In the genomic region with DNA sequence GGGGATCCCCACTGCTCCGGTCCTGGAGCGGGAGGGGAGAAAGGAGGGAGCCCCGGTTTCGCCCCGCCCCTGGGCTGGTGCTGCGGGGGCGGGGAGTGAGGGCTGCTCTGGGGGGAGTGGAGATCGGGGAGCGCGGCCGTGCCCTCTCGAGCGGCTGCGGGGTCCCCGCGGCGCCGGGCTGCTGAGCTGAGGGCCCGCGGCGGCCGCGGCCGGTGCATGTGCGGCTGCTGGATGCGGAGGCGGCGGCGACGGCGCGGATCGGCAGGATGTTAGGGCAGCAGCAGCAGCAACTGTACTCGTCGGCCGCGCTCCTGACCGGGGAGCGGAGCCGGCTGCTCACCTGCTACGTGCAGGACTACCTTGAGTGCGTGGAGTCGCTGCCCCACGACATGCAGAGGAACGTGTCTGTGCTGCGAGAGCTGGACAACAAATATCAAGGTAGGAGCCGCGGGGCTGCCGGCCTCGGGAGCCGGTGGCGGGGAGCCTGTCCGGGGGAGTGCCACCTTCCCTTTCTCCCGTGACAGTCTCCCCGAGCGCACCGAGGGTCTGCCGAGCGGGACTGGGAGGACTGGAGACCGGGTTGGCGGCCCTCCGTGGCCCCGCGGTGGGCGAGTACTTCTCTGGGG, we compare ENCODE assay signal across 8 cellular contexts. TPM values are rescaled to one million over a fixed set of nuclear protein-coding genes. Genes with fewer than 3 reads are reported as not detected.
DNase-seq lines count a peak whose midpoint lies in the region; ATAC-seq, FAIRE-seq and TF ChIP-seq lines count a peak whose summit lies in the region.

A gene with protein sequence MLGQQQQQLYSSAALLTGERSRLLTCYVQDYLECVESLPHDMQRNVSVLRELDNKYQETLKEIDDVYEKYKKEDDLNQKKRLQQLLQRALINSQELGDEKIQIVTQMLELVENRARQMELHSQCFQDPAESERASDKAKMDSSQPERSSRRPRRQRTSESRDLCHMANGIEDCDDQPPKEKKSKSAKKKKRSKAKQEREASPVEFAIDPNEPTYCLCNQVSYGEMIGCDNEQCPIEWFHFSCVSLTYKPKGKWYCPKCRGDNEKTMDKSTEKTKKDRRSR (plus strand): TSS at position 129 of the 626 bp plus-strand sequence. CDS start 138 bp downstream, at position 267.

- peak; percentile 85 for FAIRE-seq in GM12892 (lab: Jason Lieb, UNC)

- peaks cover 6 to 11% of the 10 kb centered on the region in 2 donors for H3K4me1 ChIP-seq in naive thymus-derived CD4-positive, alpha-beta T cell (ENCODE audit: control insufficient read depth in 2 of 2, insufficient read depth in 2 of 2, low read length in 2 of 2)
- H3K4me1 ChIP-seq in uterus: no peaks in the 10 kb centered on the region

- DNase-seq in AG10803 (ENCODE audit: low read depth) (peak; percentile 63), GM12892 (ENCODE audit: insufficient read length) (peak; percentile 59), NB4 (ENCODE audit: low read depth) (no peak), UCSD-AML1 (lab: John Stamatoyannopoulos, UW; ENCODE audit: unreplicated experiment) (peak; percentile 92), erythroblast (lab: John Stamatoyannopoulos, UW) (peak; percentile 90 to 94), uterus (peak in 1 of 2 donors; percentile 44)
- DNase-seq in naive thymus-derived CD4-positive, alpha-beta T cell: peak in 1 of 9 donors; percentile 27

- ATAC-seq in HG02678 (IDR thresholded peaks at IDR 0.05; ENCODE audit: unreplicated experiment): peak; percentile 48
- peak; percentile 69 for ATAC-seq in naive thymus-derived CD4-positive, alpha-beta T cell

- TF ChIP-seq POLR2A in GM12892 (IDR thresholded peaks at IDR 0.05; ENCODE audit: low read depth, low read length): no peak
- peak; percentile 17 for TF ChIP-seq POLR2A in NB4 (IDR thresholded peaks at IDR 0.05; ENCODE audit: extremely low read depth, insufficient read length)
- peak; percentile 8 for TF ChIP-seq POLR2A in erythroblast (IDR thresholded peaks at IDR 0.05; ENCODE audit: low read length)
- TF ChIP-seq POLR2A in uterus (IDR thresholded peaks at IDR 0.05): no peak

- no peaks in the 10 kb centered on the region for H3K27me3 Mint-ChIP-seq in naive thymus-derived CD4-positive, alpha-beta T cell

- H3K27ac Mint-ChIP-seq in naive thymus-derived CD4-positive, alpha-beta T cell: peak within 1 kb of the TSS; percentile 90 to 100 (median 99)

- intact Hi-C loops in naive thymus-derived CD4-positive, alpha-beta T cell (cut with micrococcal nuclease): loop anchor here (1.0 to 10.0 kb wide), 24 partner anchors 33 to 1966 kb away; a partner anchor contains a TSS
- intact Hi-C loops in uterus (cut with DNase I; ENCODE audit: low total_unique reads): no loop called here

- H3K9me3 Mint-ChIP-seq in naive thymus-derived CD4-positive, alpha-beta T cell: peaks cover 0 to 2% (median 0%) of the 10 kb centered on the region in 11 donors

- CTCF ChIA-PET in naive thymus-derived CD4-positive, alpha-beta T cell (lab: Charles Lee): no interaction called here

- peaks cover 0 to 1% (median 0%) of the 10 kb centered on the region in 5 donors for H3K36me3 Mint-ChIP-seq in naive thymus-derived CD4-positive, alpha-beta T cell

- peak within 1 kb of the TSS; percentile 86 for H3K27ac ChIP-seq in naive thymus-derived CD4-positive, alpha-beta T cell (ENCODE audit: low read depth, low read length)
- peak within 1 kb of the TSS; percentile 95 to 97 for H3K27ac ChIP-seq in uterus

- peak within 1 kb of the TSS; percentile 89 to 98 (median 96) for H3K4me3 Mint-ChIP-seq in naive thymus-derived CD4-positive, alpha-beta T cell

- no peaks in the 10 kb centered on the region for H3K27me3 ChIP-seq in naive thymus-derived CD4-positive, alpha-beta T cell (ENCODE audit: control insufficient read depth in 2 of 2, insufficient read depth in 2 of 2, low read length in 2 of 2)
- no peaks in the 10 kb centered on the region for H3K27me3 ChIP-seq in uterus

- H3K36me3 ChIP-seq in naive thymus-derived CD4-positive, alpha-beta T cell (ENCODE audit: control insufficient read depth in 2 of 3, insufficient read depth in 3 of 3, low read length in 3 of 3): peaks cover 0 to 8% (median 0%) of the 10 kb centered on the region in 3 experiments
- H3K36me3 ChIP-seq in uterus: no peaks in the 10 kb centered on the region

- no peaks in the 10 kb centered on the region for H3K9me3 ChIP-seq in naive thymus-derived CD4-positive, alpha-beta T cell (ENCODE audit: control insufficient read depth in 2 of 3, low read length in 3 of 3)
- H3K9me3 ChIP-seq in uterus: no peaks in the 10 kb centered on the region

- POLR2A ChIA-PET in naive thymus-derived CD4-positive, alpha-beta T cell (lab: Charles Lee): interaction anchor here (1.0 to 6.5 kb wide), 8 partner anchors 10 to 588 kb away, joined by 3 to 88 read pairs (median 4); a partner anchor contains a TSS

- H3K4me1 Mint-ChIP-seq in naive thymus-derived CD4-positive, alpha-beta T cell: peaks cover 11 to 39% (median 38%) of the 10 kb centered on the region in 7 donors

- TF ChIP-seq CTCF in AG10803 (conservative IDR thresholded peaks at IDR 0.05; ENCODE audit: low read length) (no peak), NB4 (IDR thresholded peaks at IDR 0.05; ENCODE audit: low read depth, low read length) (no peak), uterus (IDR thresholded peaks at IDR 0.05) (no peak)

- peak within 1 kb of the TSS; percentile 88 for H3K4me3 ChIP-seq in AG10803 (ENCODE audit: low read length)
- H3K4me3 ChIP-seq in NB4 (ENCODE audit: low read depth, low read length): peak within 1 kb of the TSS; percentile 74
- H3K4me3 ChIP-seq in naive thymus-derived CD4-positive, alpha-beta T cell (ENCODE audit: low read length): peak within 1 kb of the TSS; percentile 90
- H3K4me3 ChIP-seq in uterus: peak within 1 kb of the TSS; percentile 62 to 72

RNA-seq across cellular contexts. Expression of the gene that starts here (rescaled TPM):
- 15.9 TPM for polyA plus RNA-seq in GM12892 (2012; ENCODE audit: missing spikeins)
- 10 to 100 TPM in 4 of 5 experiments, 1 to 10 TPM in 1; 9.6 to 15.1 (median 11.0) TPM for total RNA-seq in naive thymus-derived CD4-positive, alpha-beta T cell
- 10 to 100 TPM; 11.2 to 16.7 TPM for polyA plus RNA-seq in naive thymus-derived CD4-positive, alpha-beta T cell
- total RNA-seq in uterus: 10 to 100 TPM in 2 of 4 donors, 1 to 10 TPM in 2; 3.8 to 16.1 (median 10.0) TPM

Comparison
In these comparisons a context has a peak if more than half of its experiments do, and no peak if none do; other contexts are left out.
1. POLR2A ChIP-seq: peak in NB4 (single experiment) and erythroblast (single experiment); none in GM12892 (single experiment) and uterus (0 of 2).
2. Peak in every context shown above with its lines, with median percentiles within 50 percentile points of each other: H3K4me3 ChIP-seq.